In genomic region chr10:14541379-14541778, GRCh38 we compare ENCODE assay signal across 21 cellular contexts.
DNase-seq lines count a peak whose midpoint lies in the region; ATAC-seq lines count a peak whose summit lies in the region.
"Had no signal": no experiment of that assay in that cellular context is flagged by ENCODE, and none has a peak within 500 bp of the region (broad histone marks: within the 10 kb centered on the region; RNA-seq: fewer than 3 reads in every experiment).

No MANE protein-coding gene starts in this region.

- no peak overlapping the region for H3K4me3 Mint-ChIP-seq in T-helper 2 cell treated with Interferon-gamma antibody and Interleukin-4, amounts not matched to agents 5 μg/mL and 100 μg/mL, for 36 hours
- peak overlapping the region in 3 of 8 donors; percentile 24 to 55 (median 51) for H3K4me3 Mint-ChIP-seq in CD4-positive, alpha-beta memory T cell
- H3K4me3 Mint-ChIP-seq in activated T-helper 17 cell treated with anti-CD3 and anti-CD28 coated beads, Interleukin-2, amount 50 U/mL, for 72 hours: peak overlapping the region; percentile 23
- no peak overlapping the region for H3K4me3 Mint-ChIP-seq in natural killer cell treated with Interleukin-12 subunit alpha and Interleukin-12 subunit beta and Interleukin-15 and Interleukin-18, amount 100 ng/mL, for 72 hours
- H3K4me3 Mint-ChIP-seq: B cell had no signal

- H3K27me3 Mint-ChIP-seq in T-helper 2 cell treated with Interferon-gamma antibody and Interleukin-4, amounts not matched to agents 5 μg/mL and 100 μg/mL, for 36 hours (ENCODE audit: low read depth): no peaks in the 10 kb centered on the region
- no peaks in the 10 kb centered on the region for H3K27me3 Mint-ChIP-seq in CD4-positive, alpha-beta memory T cell
- H3K27me3 Mint-ChIP-seq in activated T-helper 17 cell treated with anti-CD3 and anti-CD28 coated beads, Interleukin-2, amount 50 U/mL, for 72 hours: no peaks in the 10 kb centered on the region
- no peaks in the 10 kb centered on the region for H3K27me3 Mint-ChIP-seq in natural killer cell treated with Interleukin-12 subunit alpha and Interleukin-12 subunit beta and Interleukin-15 and Interleukin-18, amount 100 ng/mL, for 72 hours
- H3K27me3 Mint-ChIP-seq: B cell had no signal

- peaks cover 32% of the 10 kb centered on the region for H3K36me3 Mint-ChIP-seq in T-helper 2 cell treated with Interferon-gamma antibody and Interleukin-4, amounts not matched to agents 5 μg/mL and 100 μg/mL, for 36 hours (ENCODE audit: low read depth)
- H3K36me3 Mint-ChIP-seq in CD4-positive, alpha-beta memory T cell: peaks cover 40 to 73% of the 10 kb centered on the region in 2 donors
- H3K36me3 Mint-ChIP-seq in activated T-helper 17 cell treated with anti-CD3 and anti-CD28 coated beads, Interleukin-2, amount 50 U/mL, for 72 hours (ENCODE audit: low read depth): peaks cover 96% of the 10 kb centered on the region
- peaks cover 18% of the 10 kb centered on the region for H3K36me3 Mint-ChIP-seq in natural killer cell treated with Interleukin-12 subunit alpha and Interleukin-12 subunit beta and Interleukin-15 and Interleukin-18, amount 100 ng/mL, for 72 hours

- POLR2A ChIA-PET in CD4-positive, alpha-beta memory T cell (lab: Charles Lee; ENCODE audit: partially characterized antibody): interaction anchor here (1.0 to 3.2 kb wide), 5 partner anchors 13 to 31 kb away, joined by 3 to 20 read pairs (median 5); no protein-coding TSS in a partner anchor

- H3K27me3 ChIP-seq in CD4-positive, alpha-beta memory T cell (ENCODE audit: insufficient read depth, low read length): no peaks in the 10 kb centered on the region
- H3K27me3 ChIP-seq: transverse colon had no signal

- CTCF ChIA-PET in CD4-positive, alpha-beta memory T cell (lab: Charles Lee; ENCODE audit: partially characterized antibody): interaction anchor here (0.7 to 3.0 kb wide), 8 partner anchors 9 to 757 kb away, joined by 3 to 24 read pairs (median 4); no protein-coding TSS in a partner anchor

- intact Hi-C loops in CD4-positive, alpha-beta memory T cell (cut with micrococcal nuclease): loop anchor here (5.0 kb wide), 1 partner anchor 344 kb away; no protein-coding TSS in a partner anchor

- peak overlapping the region; percentile 50 for H3K27ac Mint-ChIP-seq in T-helper 2 cell treated with Interferon-gamma antibody and Interleukin-4, amounts not matched to agents 5 μg/mL and 100 μg/mL, for 36 hours
- H3K27ac Mint-ChIP-seq in CD4-positive, alpha-beta memory T cell: peak overlapping the region; percentile 82 to 94 (median 86)
- peak overlapping the region; percentile 90 for H3K27ac Mint-ChIP-seq in activated T-helper 17 cell treated with anti-CD3 and anti-CD28 coated beads, Interleukin-2, amount 50 U/mL, for 72 hours
- peak overlapping the region; percentile 59 to 65 for H3K27ac Mint-ChIP-seq in natural killer cell treated with Interleukin-12 subunit alpha and Interleukin-12 subunit beta and Interleukin-15 and Interleukin-18, amount 100 ng/mL, for 72 hours

- H3K4me3 ChIP-seq in CD4-positive, alpha-beta memory T cell (ENCODE audit: low read length in 2 of 2): no peak overlapping the region
- H3K4me3 ChIP-seq: transverse colon had no signal

- H3K4me1 Mint-ChIP-seq in T-helper 2 cell treated with Interferon-gamma antibody and Interleukin-4, amounts not matched to agents 5 μg/mL and 100 μg/mL, for 36 hours (ENCODE audit: low read depth): peaks cover 56% of the 10 kb centered on the region
- peaks cover 66 to 97% (median 82%) of the 10 kb centered on the region in 4 donors for H3K4me1 Mint-ChIP-seq in CD4-positive, alpha-beta memory T cell
- peaks cover 47% of the 10 kb centered on the region for H3K4me1 Mint-ChIP-seq in activated T-helper 17 cell treated with anti-CD3 and anti-CD28 coated beads, Interleukin-2, amount 50 U/mL, for 72 hours
- peaks cover 59 to 66% of the 10 kb centered on the region in 2 donors for H3K4me1 Mint-ChIP-seq in natural killer cell treated with Interleukin-12 subunit alpha and Interleukin-12 subunit beta and Interleukin-15 and Interleukin-18, amount 100 ng/mL, for 72 hours (ENCODE audit: low read depth in 2 of 2)

- no peak overlapping the region for H3K27ac ChIP-seq in CD4-positive, alpha-beta memory T cell (ENCODE audit: low read depth, low read length)
- H3K27ac ChIP-seq: transverse colon, VCaP had no signal

- H3K9me3 Mint-ChIP-seq in T-helper 2 cell treated with Interferon-gamma antibody and Interleukin-4, amounts not matched to agents 5 μg/mL and 100 μg/mL, for 36 hours: no peaks in the 10 kb centered on the region
- H3K9me3 Mint-ChIP-seq in CD4-positive, alpha-beta memory T cell: no peaks in the 10 kb centered on the region
- no peaks in the 10 kb centered on the region for H3K9me3 Mint-ChIP-seq in activated T-helper 17 cell treated with anti-CD3 and anti-CD28 coated beads, Interleukin-2, amount 50 U/mL, for 72 hours
- no peaks in the 10 kb centered on the region for H3K9me3 Mint-ChIP-seq in natural killer cell treated with Interleukin-12 subunit alpha and Interleukin-12 subunit beta and Interleukin-15 and Interleukin-18, amount 100 ng/mL, for 72 hours

- ATAC-seq in activated T-helper 17 cell treated with anti-CD3 and anti-CD28 coated beads, Interleukin-2, amount 50 U/mL, for 72 hours (replicated peaks): no peak
- no peak for ATAC-seq in natural killer cell treated with Interleukin-12 subunit alpha and Interleukin-12 subunit beta and Interleukin-15 and Interleukin-18, amount 100 ng/mL, for 72 hours

- H3K9me3 ChIP-seq in CD4-positive, alpha-beta memory T cell (ENCODE audit: control insufficient read depth in 1 of 2, low read length in 2 of 2): no peaks in the 10 kb centered on the region
- H3K9me3 ChIP-seq: transverse colon had no signal

- no peak for DNase-seq in T-helper 2 cell treated with Interferon-gamma antibody and Interleukin-4, amounts not matched to agents 5 μg/mL and 100 μg/mL, for 36 hours (ENCODE audit: low spot score)
- DNase-seq in T-helper 2 cell (no peak), GM19240 (ENCODE audit: insufficient read length, low spot score) (no peak), DMS153 treated with DMSO at 0.1 percent for 48 hours (lab: John Stamatoyannopoulos, UW; ENCODE audit: unreplicated experiment) (no peak)
- no peak for DNase-seq in CD4-positive, alpha-beta memory T cell
- DNase-seq in natural killer cell treated with Interleukin-12 subunit alpha and Interleukin-12 subunit beta and Interleukin-15 and Interleukin-18, amount 100 ng/mL, for 72 hours (ENCODE audit: low spot score): no peak
- DNase-seq in activated CD8-positive, alpha-beta memory T cell treated with anti-CD3 and anti-CD28 coated beads, Interleukin-2, amount 50 U/mL, for 48 hours: no peak
- DNase-seq: 8988T; activated gamma-delta T cell; HCEC 1CT; mammary epithelial cell; NCI-H1930; NCI-H226; OCI-M1; Right ventricle myocardium superior; stimulated activated naive CD4-positive, alpha-beta T cell treated with Interleukin-2 at 50 U/mL for 16 hours; SW 1271; transverse colon had no signal

- H3K4me1 ChIP-seq in CD4-positive, alpha-beta memory T cell (ENCODE audit: insufficient read depth, low read length): peaks cover 90% of the 10 kb centered on the region

- peaks cover 29% of the 10 kb centered on the region for H3K36me3 ChIP-seq in CD4-positive, alpha-beta memory T cell (ENCODE audit: insufficient read depth, low read length)
- H3K36me3 ChIP-seq: transverse colon had no signal
